ENCODE assay signal across 30 cellular contexts in the genomic region with DNA sequence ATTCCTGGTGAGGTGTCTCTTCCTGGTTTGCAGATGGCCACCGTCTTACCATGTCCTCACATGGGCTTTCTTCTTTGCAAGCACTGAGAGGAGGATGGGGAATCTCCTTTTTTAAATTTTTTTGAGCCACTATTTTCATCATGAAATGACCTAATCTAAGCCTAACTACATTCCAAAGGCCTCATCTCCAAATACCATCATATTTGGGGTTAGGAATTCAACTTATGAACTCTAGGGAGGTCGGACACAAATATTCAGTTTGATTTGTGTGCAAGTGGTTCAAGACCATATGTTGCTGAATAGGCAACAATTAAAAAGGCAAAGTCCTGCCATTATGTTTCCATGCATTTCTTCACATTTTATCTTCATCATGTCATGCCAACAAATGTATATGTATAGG.
"Had no signal": no experiment of that assay in that cellular context is flagged by ENCODE, and none has a peak within 500 bp of the region (broad histone marks: within the 10 kb centered on the region; RNA-seq: fewer than 3 reads in every experiment).

No MANE protein-coding gene starts in this region.

- H3K36me3 Mint-ChIP-seq: activated naive CD4-positive, alpha-beta T cell treated with anti-CD3 and anti-CD28 coated beads, Interleukin-2, amount 10 ng/mL, durations not matched to agents 7 days and 5 days; activated naive CD4-positive, alpha-beta T cell treated with anti-CD3 and anti-CD28 coated beads, Interleukin-2, amount 50 U/mL, for 72 hours; activated naive CD8-positive, alpha-beta T cell treated with anti-CD3 and anti-CD28 coated beads, Interleukin-2, amount 10 ng/mL, durations not matched to agents 7 days and 5 days had no signal

- H3K36me3 ChIP-seq: esophagus muscularis mucosa, gastroesophageal sphincter, heart right ventricle had no signal

- H3K4me1 Mint-ChIP-seq: activated CD4-positive, alpha-beta memory T cell treated with anti-CD3 and anti-CD28 coated beads, Interleukin-2, amount 10 ng/mL, durations not matched to agents 7 days and 5 days; activated CD4-positive, alpha-beta T cell treated with anti-CD3 and anti-CD28 coated beads, Interleukin-2, amount 10 ng/mL, durations not matched to agents 7 days and 5 days; activated naive CD4-positive, alpha-beta T cell treated with anti-CD3 and anti-CD28 coated beads, Interleukin-2, amount 10 ng/mL, durations not matched to agents 7 days and 5 days; activated naive CD8-positive, alpha-beta T cell treated with anti-CD3 and anti-CD28 coated beads, Interleukin-2, amount 10 ng/mL, durations not matched to agents 7 days and 5 days had no signal

- H3K27me3 Mint-ChIP-seq: activated CD4-positive, alpha-beta memory T cell treated with anti-CD3 and anti-CD28 coated beads, Interleukin-2, amount 10 ng/mL, durations not matched to agents 7 days and 5 days; activated CD4-positive, alpha-beta T cell treated with anti-CD3 and anti-CD28 coated beads, Interleukin-2, amount 10 ng/mL, durations not matched to agents 7 days and 5 days; activated naive CD4-positive, alpha-beta T cell treated with anti-CD3 and anti-CD28 coated beads, Interleukin-2, amount 10 ng/mL, durations not matched to agents 7 days and 5 days; activated naive CD8-positive, alpha-beta T cell treated with anti-CD3 and anti-CD28 coated beads, Interleukin-2, amount 10 ng/mL, durations not matched to agents 7 days and 5 days; activated T-cell treated with anti-CD3 and anti-CD28 coated beads, Interleukin-2, amount 50 U/mL, for 24 hours; effector memory CD8-positive, alpha-beta T cell had no signal

- ATAC-seq: activated naive CD4-positive, alpha-beta T cell treated with anti-CD3 and anti-CD28 coated beads, Interleukin-2, amount 50 U/mL, for 72 hours; activated T-cell treated with anti-CD3 and anti-CD28 coated beads, Interleukin-2, amount 50 U/mL, for 72 hours; body of pancreas; effector memory CD8-positive, alpha-beta T cell; gastroesophageal sphincter; heart right ventricle had no signal

- H3K4me1 ChIP-seq: body of pancreas, esophagus muscularis mucosa, gastroesophageal sphincter, heart right ventricle had no signal

- H3K9me3 Mint-ChIP-seq: activated naive CD8-positive, alpha-beta T cell treated with anti-CD3 and anti-CD28 coated beads, Interleukin-2, amount 10 ng/mL, durations not matched to agents 7 days and 5 days had no signal

- H3K9me3 ChIP-seq: body of pancreas, esophagus muscularis mucosa, gastroesophageal sphincter had no signal

- H3K4me3 ChIP-seq: body of pancreas, esophagus muscularis mucosa, gastroesophageal sphincter, heart right ventricle had no signal

- FAIRE-seq: colon had no signal

- H3K27ac Mint-ChIP-seq: activated CD4-positive, alpha-beta memory T cell treated with anti-CD3 and anti-CD28 coated beads, Interleukin-2, amount 10 ng/mL, durations not matched to agents 7 days and 5 days; activated CD4-positive, alpha-beta T cell treated with anti-CD3 and anti-CD28 coated beads, Interleukin-2, amount 10 ng/mL, durations not matched to agents 7 days and 5 days; activated naive CD4-positive, alpha-beta T cell treated with anti-CD3 and anti-CD28 coated beads, Interleukin-2, amount 10 ng/mL, durations not matched to agents 7 days and 5 days; activated naive CD4-positive, alpha-beta T cell treated with anti-CD3 and anti-CD28 coated beads, Interleukin-2, amount 50 U/mL, for 72 hours; activated naive CD8-positive, alpha-beta T cell treated with anti-CD3 and anti-CD28 coated beads, Interleukin-2, amount 10 ng/mL, durations not matched to agents 7 days and 5 days; activated T-cell treated with anti-CD3 and anti-CD28 coated beads, Interleukin-2, amount 50 U/mL, for 24 hours; activated T-cell treated with anti-CD3 and anti-CD28 coated beads, Interleukin-2, amount 50 U/mL, for 72 hours; effector memory CD8-positive, alpha-beta T cell had no signal

- DNase-seq: activated CD4-positive, alpha-beta memory T cell treated with anti-CD3 and anti-CD28 coated beads, Interleukin-2, amount 10 ng/mL, durations not matched to agents 7 days and 5 days; activated CD4-positive, alpha-beta T cell treated with anti-CD3 and anti-CD28 coated beads for 4 hours; activated CD4-positive, alpha-beta T cell treated with anti-CD3 and anti-CD28 coated beads, Interleukin-2, amount 10 ng/mL, durations not matched to agents 7 days and 5 days; activated CD4-positive, alpha-beta T cell treated with anti-CD3 and anti-CD28 coated beads, Interleukin-2, amount 50 U/mL, for 4 hours; activated CD4-positive, CD25-positive, alpha-beta regulatory T cell; activated CD4-positive, CD25-positive, alpha-beta regulatory T cell treated with anti-CD3 and anti-CD28 coated beads, Interleukin-2, amount 50 U/mL, for 72 hours; activated CD8-positive, alpha-beta memory T cell treated with anti-CD3 and anti-CD28 coated beads, Interleukin-2, amount 50 U/mL, for 48 hours; activated gamma-delta T cell; activated naive CD4-positive, alpha-beta T cell; activated naive CD4-positive, alpha-beta T cell treated with anti-CD3 and anti-CD28 coated beads, Interleukin-2, amount 10 ng/mL, durations not matched to agents 7 days and 5 days; activated naive CD8-positive, alpha-beta T cell treated with anti-CD3 and anti-CD28 coated beads, Interleukin-2, amount 10 ng/mL, durations not matched to agents 7 days and 5 days; activated T-cell treated with anti-CD3 and anti-CD28 coated beads for 4 hours; activated T-cell treated with anti-CD3 and anti-CD28 coated beads, Interleukin-2, amount 50 U/mL, for 24 hours; activated T-cell treated with anti-CD3 and anti-CD28 coated beads, Interleukin-2, amount 50 U/mL, for 72 hours; amniotic stem cell; anterior cingulate cortex; body of pancreas; caudate nucleus; cortex of kidney; dermis blood vessel endothelial cell; effector CD4-positive, alpha-beta T cell; effector memory CD8-positive, alpha-beta T cell; erythroblast; foreskin melanocyte; heart right ventricle; T-helper 2 cell had no signal

- H3K4me3 Mint-ChIP-seq: activated CD4-positive, alpha-beta memory T cell treated with anti-CD3 and anti-CD28 coated beads, Interleukin-2, amount 10 ng/mL, durations not matched to agents 7 days and 5 days; activated CD4-positive, alpha-beta T cell treated with anti-CD3 and anti-CD28 coated beads, Interleukin-2, amount 10 ng/mL, durations not matched to agents 7 days and 5 days; activated naive CD4-positive, alpha-beta T cell treated with anti-CD3 and anti-CD28 coated beads, Interleukin-2, amount 10 ng/mL, durations not matched to agents 7 days and 5 days; activated naive CD8-positive, alpha-beta T cell treated with anti-CD3 and anti-CD28 coated beads, Interleukin-2, amount 10 ng/mL, durations not matched to agents 7 days and 5 days; activated T-cell treated with anti-CD3 and anti-CD28 coated beads, Interleukin-2, amount 50 U/mL, for 24 hours; activated T-cell treated with anti-CD3 and anti-CD28 coated beads, Interleukin-2, amount 50 U/mL, for 72 hours; effector memory CD8-positive, alpha-beta T cell had no signal

- H3K27me3 ChIP-seq: body of pancreas, esophagus muscularis mucosa, gastroesophageal sphincter, heart right ventricle had no signal

- H3K27ac ChIP-seq: body of pancreas, esophagus muscularis mucosa, gastroesophageal sphincter, heart right ventricle had no signal
